Comparison of ENCODE assay signal across 8 cellular contexts in genomic region chr1:206684478-206685255, GRCh38. TPM values are rescaled to one million over a fixed set of nuclear protein-coding genes. Genes with fewer than 3 reads are reported as not detected.
A peak's percentile ranks its signal among the peaks of the same experiment; 100 is the strongest.
DNase-seq lines count a peak whose midpoint lies in the region; ATAC-seq and TF ChIP-seq lines count a peak whose summit lies in the region.

Gene MAPKAPK2, plus strand, starts transcription at chr1:206684905. Its CDS starts 325 bp downstream, at chr1:206685230.

- intact Hi-C loops in right lobe of liver (cut with DNase I): no loop called here

- no peaks in the 10 kb centered on the region for H3K36me3 ChIP-seq in right lobe of liver

- 0% methylated on average over 5 of the region's 71 CpGs for WGBS in right lobe of liver (ENCODE audit: insufficient coverage, low coverage, low lambda C conversion rate, missing lambda C conversion rate)

- CTCF ChIA-PET in GM10248 (lab: Yijun Ruan, JAX): interaction anchor here (1.2 to 30.1 kb wide), 3 partner anchors 16 to 298 kb away, joined by 4 to 637 read pairs (median 5); no protein-coding TSS in a partner anchor

- no peaks in the 10 kb centered on the region for H3K27me3 ChIP-seq in right lobe of liver

- DNase-seq in GM10248 (ENCODE audit: extremely low spot score): peak; percentile 96
- DNase-seq in NCI-H446 (lab: John Stamatoyannopoulos, UW): peak; percentile 25 to 76
- peak; percentile 76 for DNase-seq in activated CD4-positive, alpha-beta T cell treated with anti-CD3 and anti-CD28 coated beads, Interleukin-2, amount 50 U/mL, for 1 hour
- DNase-seq in dermis blood vessel endothelial cell: peak; percentile 80
- DNase-seq in right lobe of liver: peak; percentile 87 to 89 (median 87)
- DNase-seq in stimulated activated CD4-positive, alpha-beta T cell treated with anti-CD3 and anti-CD28 coated beads, Interleukin-4, amount 100 ng/mL, for 1 hour: peak; percentile 78

- POLR2A ChIA-PET in GM10248 (lab: Yijun Ruan, JAX): no interaction called here

- peak within 1 kb of the TSS; percentile 89 to 97 (median 95) for H3K27ac ChIP-seq in right lobe of liver

- peaks cover 0 to 46% (median 18%) of the 10 kb centered on the region in 4 donors for H3K4me1 ChIP-seq in right lobe of liver

- TF ChIP-seq CTCF in GM10248 (IDR thresholded peaks at IDR 0.05; ENCODE audit: control extremely low read depth, extremely low read depth, low read depth, missing control alignments) (no peak), right lobe of liver (IDR thresholded peaks at IDR 0.05) (no peak)

- peak within 1 kb of the TSS; percentile 69 to 80 (median 70) for H3K4me3 ChIP-seq in right lobe of liver

- TF ChIP-seq POLR2A in right lobe of liver (IDR thresholded peaks at IDR 0.05): peak; percentile 68

- H3K9me3 ChIP-seq in right lobe of liver: no peaks in the 10 kb centered on the region

- peak; percentile 54 for ATAC-seq in HG02642 (IDR thresholded peaks at IDR 0.05; ENCODE audit: poor library complexity, unreplicated experiment)
- peak; percentile 73 to 85 (median 82) for ATAC-seq in right lobe of liver
- no peak for ATAC-seq in HG03565 (IDR thresholded peaks at IDR 0.05; ENCODE audit: unreplicated experiment)

RNA-seq across cellular contexts. Expression of gene MAPKAPK2, which starts in this region (rescaled TPM):
- 33.7 and 50.8 TPM in 2 replicates for total RNA-seq in dermis blood vessel endothelial cell
- 10 to 100 TPM; 25.6 to 46.6 (median 34.0) TPM for total RNA-seq in right lobe of liver
